8 cellular contexts compared by ENCODE assay signal in genomic region chr9:35618854-35619799, GRCh38. TPM values are rescaled to one million over a fixed set of nuclear protein-coding genes. Genes with fewer than 3 reads are reported as not detected.
A peak's percentile ranks its signal among the peaks of the same experiment; 100 is the strongest.
DNase-seq lines count a peak whose midpoint lies in the region; ATAC-seq lines count a peak whose summit lies in the region.

No MANE protein-coding gene starts in this region.

- no peaks in the 10 kb centered on the region for H3K27me3 Mint-ChIP-seq in CD4-positive, alpha-beta memory T cell
- no peaks in the 10 kb centered on the region for H3K27me3 Mint-ChIP-seq in activated naive CD8-positive, alpha-beta T cell
- no peaks in the 10 kb centered on the region for H3K27me3 Mint-ChIP-seq in stimulated activated naive CD8-positive, alpha-beta T cell treated with anti-CD3 and anti-CD28 coated beads, Interleukin-15, Interleukin-2, amounts not matched to agents 100 ng/mL and 50 ng/mL, for 24 hours

- DNase-seq in CD4-positive, alpha-beta memory T cell, result peak; percentile 23 to 55 (median 45)
- DNase-seq in GOT3 (lab: John Stamatoyannopoulos, UW) (no peak), NCI-H1417 (lab: John Stamatoyannopoulos, UW) (no peak)

- H3K27ac ChIP-seq in CD4-positive, alpha-beta memory T cell (ENCODE audit: low read depth, low read length), result no peak overlapping the region

- peaks cover 36% of the 10 kb centered on the region for H3K4me1 ChIP-seq in CD4-positive, alpha-beta memory T cell (ENCODE audit: insufficient read depth, low read length)

- no peaks in the 10 kb centered on the region for H3K36me3 Mint-ChIP-seq in CD4-positive, alpha-beta memory T cell
- H3K36me3 Mint-ChIP-seq in activated naive CD8-positive, alpha-beta T cell, result no peaks in the 10 kb centered on the region
- H3K36me3 Mint-ChIP-seq in stimulated activated naive CD8-positive, alpha-beta T cell treated with anti-CD3 and anti-CD28 coated beads, Interleukin-15, Interleukin-2, amounts not matched to agents 100 ng/mL and 50 ng/mL, for 24 hours (ENCODE audit: low read depth), result no peaks in the 10 kb centered on the region

- H3K36me3 ChIP-seq in CD4-positive, alpha-beta memory T cell (ENCODE audit: insufficient read depth, low read length), result no peaks in the 10 kb centered on the region

- H3K27ac Mint-ChIP-seq in CD4-positive, alpha-beta memory T cell, result peak overlapping the region; percentile 73 to 95 (median 87)
- H3K27ac Mint-ChIP-seq in activated naive CD8-positive, alpha-beta T cell, result peak overlapping the region; percentile 88
- peak overlapping the region; percentile 95 for H3K27ac Mint-ChIP-seq in stimulated activated naive CD8-positive, alpha-beta T cell treated with anti-CD3 and anti-CD28 coated beads, Interleukin-15, Interleukin-2, amounts not matched to agents 100 ng/mL and 50 ng/mL, for 24 hours

- POLR2A ChIA-PET in CD4-positive, alpha-beta memory T cell (lab: Charles Lee; ENCODE audit: partially characterized antibody), result interaction anchor here (0.6 to 8.2 kb wide), 10 partner anchors 10 to 120 kb away, joined by 3 to 148 read pairs (median 6); partner anchors contain the start of genes CCDC107, CREB3, RMRP and SIT1

- H3K9me3 ChIP-seq in CD4-positive, alpha-beta memory T cell (ENCODE audit: control insufficient read depth in 1 of 2, low read length in 2 of 2), result no peaks in the 10 kb centered on the region

- H3K9me3 Mint-ChIP-seq in CD4-positive, alpha-beta memory T cell, result no peaks in the 10 kb centered on the region
- no peaks in the 10 kb centered on the region for H3K9me3 Mint-ChIP-seq in activated naive CD8-positive, alpha-beta T cell (ENCODE audit: low read depth)
- H3K9me3 Mint-ChIP-seq in stimulated activated naive CD8-positive, alpha-beta T cell treated with anti-CD3 and anti-CD28 coated beads, Interleukin-15, Interleukin-2, amounts not matched to agents 100 ng/mL and 50 ng/mL, for 24 hours, result no peaks in the 10 kb centered on the region

- CTCF ChIA-PET in CD4-positive, alpha-beta memory T cell (lab: Charles Lee; ENCODE audit: partially characterized antibody), result interaction anchor here (0.6 to 11.1 kb wide), 15 partner anchors 8 to 137 kb away, joined by 3 to 145 read pairs (median 5); partner anchors contain the start of genes CCDC107, CREB3, RMRP and TLN1

- H3K4me3 Mint-ChIP-seq in CD4-positive, alpha-beta memory T cell, result peak overlapping the region in 7 of 8 donors; percentile 8 to 89 (median 50)
- peak overlapping the region; percentile 69 for H3K4me3 Mint-ChIP-seq in activated naive CD8-positive, alpha-beta T cell
- peak overlapping the region; percentile 84 for H3K4me3 Mint-ChIP-seq in stimulated activated naive CD8-positive, alpha-beta T cell treated with anti-CD3 and anti-CD28 coated beads, Interleukin-15, Interleukin-2, amounts not matched to agents 100 ng/mL and 50 ng/mL, for 24 hours

- intact Hi-C loops in CD4-positive, alpha-beta memory T cell (cut with micrococcal nuclease), result loop anchor here (5.0 kb wide), 1 partner anchor 263 kb away; no protein-coding TSS in a partner anchor

- peaks cover 26 to 57% (median 35%) of the 10 kb centered on the region in 4 donors for H3K4me1 Mint-ChIP-seq in CD4-positive, alpha-beta memory T cell
- H3K4me1 Mint-ChIP-seq in activated naive CD8-positive, alpha-beta T cell (ENCODE audit: low read depth), result peaks cover 44% of the 10 kb centered on the region
- peaks cover 67% of the 10 kb centered on the region for H3K4me1 Mint-ChIP-seq in stimulated activated naive CD8-positive, alpha-beta T cell treated with anti-CD3 and anti-CD28 coated beads, Interleukin-15, Interleukin-2, amounts not matched to agents 100 ng/mL and 50 ng/mL, for 24 hours (ENCODE audit: low read depth)

- no peaks in the 10 kb centered on the region for H3K27me3 ChIP-seq in CD4-positive, alpha-beta memory T cell (ENCODE audit: insufficient read depth, low read length)

- ATAC-seq in GM19438 (IDR thresholded peaks at IDR 0.05; ENCODE audit: low read depth, unreplicated experiment), result peak; percentile 56
- ATAC-seq in HG03571 (IDR thresholded peaks at IDR 0.05; ENCODE audit: unreplicated experiment), result peak; percentile 40
- ATAC-seq in HG02970 (IDR thresholded peaks at IDR 0.05; ENCODE audit: low FRiP score, unreplicated experiment), result no peak

- no peak overlapping the region for H3K4me3 ChIP-seq in CD4-positive, alpha-beta memory T cell (ENCODE audit: low read length in 2 of 2)

RNA-seq across cellular contexts. Expression of gene CD72, which starts 0.9 kb away (rescaled TPM):
- total RNA-seq in CD4-positive, alpha-beta memory T cell, result 1 to 10 TPM; 4.4 to 6.5 TPM
- polyA plus RNA-seq in CD4-positive, alpha-beta memory T cell, result 1 to 10 TPM; 1.4 to 1.8 TPM

RNA-seq across cellular contexts. Expression of gene TESK1, which starts 14.1 kb away (rescaled TPM):
- total RNA-seq in CD4-positive, alpha-beta memory T cell, result 10 to 100 TPM; 48.9 to 53.5 TPM
- polyA plus RNA-seq in CD4-positive, alpha-beta memory T cell, result 10 to 100 TPM in 1 of 2 donors, 1 to 10 TPM in 1; 3.3 to 17.1 TPM

RNA-seq across cellular contexts. Expression of gene SIT1, which starts 31.6 kb away (rescaled TPM):
- total RNA-seq in CD4-positive, alpha-beta memory T cell, result 10 to 100 TPM; 68.7 to 70.2 TPM
- polyA plus RNA-seq in CD4-positive, alpha-beta memory T cell, result 100 to 1,000 TPM; 163 to 231 TPM

RNA-seq across cellular contexts. Expression of gene RMRP, which starts 38.7 kb away (rescaled TPM):
- total RNA-seq in CD4-positive, alpha-beta memory T cell, result over 10,000 TPM; 18,678 to 21,585 TPM
- polyA plus RNA-seq in CD4-positive, alpha-beta memory T cell, result 10 to 100 TPM in 1 of 2 donors, not detected in 1; 54.3 TPM

RNA-seq across cellular contexts. Expression of gene CCDC107, which starts 39.0 kb away (rescaled TPM):
- 10 to 100 TPM; 28.4 to 30.4 TPM for total RNA-seq in CD4-positive, alpha-beta memory T cell
- polyA plus RNA-seq in CD4-positive, alpha-beta memory T cell, result 10 to 100 TPM; 90.5 to 92.5 TPM

Comparison
In these comparisons a context has a peak if more than half of its experiments do, and no peak if none do; other contexts are left out.
1. DNase-seq: peak in CD4-positive, alpha-beta memory T cell (5 of 5); none in GOT3 (single experiment) and NCI-H1417 (0 of 3).
2. Peak in every context shown above with its lines, with median percentiles within 50 percentile points of each other: H3K27ac Mint-ChIP-seq and H3K4me3 Mint-ChIP-seq.